ENCODE assay signal across 13 cellular contexts in the genomic region with DNA sequence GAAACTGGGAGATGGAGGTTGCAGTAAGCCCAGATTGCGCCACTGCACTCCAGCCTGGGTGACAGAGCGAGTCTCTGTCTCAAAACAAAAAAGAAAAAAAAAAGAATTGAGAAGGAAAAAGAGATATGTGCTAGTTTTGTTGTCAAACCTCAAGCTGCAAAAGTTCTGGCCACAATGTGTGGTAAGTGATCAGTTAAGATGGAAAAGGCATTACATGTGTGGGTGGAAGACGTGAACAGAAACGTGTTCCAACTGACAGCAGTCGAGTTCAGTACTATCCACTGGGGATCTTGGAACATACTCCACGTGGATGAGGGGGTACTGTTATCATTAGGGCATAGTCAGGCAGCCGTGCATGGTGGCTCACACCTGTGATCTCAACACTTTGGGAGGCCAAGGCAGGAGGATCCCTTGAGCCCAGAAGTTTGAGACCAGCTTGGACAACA. TPM values are rescaled to one million over a fixed set of nuclear protein-coding genes. Genes with fewer than 3 reads are reported as not detected.
DNase-seq lines count a peak whose midpoint lies in the region; ATAC-seq and TF ChIP-seq lines count a peak whose summit lies in the region.
"Had no signal": no experiment of that assay in that cellular context is flagged by ENCODE, and none has a peak within 500 bp of the region (broad histone marks: within the 10 kb centered on the region; RNA-seq: fewer than 3 reads in every experiment).

No MANE protein-coding gene starts in this region.

- peak overlapping the region; percentile 99 for H3K27ac Mint-ChIP-seq in activated naive CD8-positive, alpha-beta T cell treated with anti-CD3 and anti-CD28 coated beads for 36 hours

- no peaks in the 10 kb centered on the region for H3K27me3 ChIP-seq in right cardiac atrium (ENCODE audit: control insufficient read depth, insufficient read depth)

- H3K27me3 Mint-ChIP-seq in activated naive CD8-positive, alpha-beta T cell treated with anti-CD3 and anti-CD28 coated beads for 36 hours: no peaks in the 10 kb centered on the region

- intact Hi-C loops in right cardiac atrium (cut with DNase I): no loop called here

- H3K36me3 Mint-ChIP-seq in activated naive CD8-positive, alpha-beta T cell treated with anti-CD3 and anti-CD28 coated beads for 36 hours: peaks cover 70% of the 10 kb centered on the region

- peaks cover 23% of the 10 kb centered on the region for H3K9me3 Mint-ChIP-seq in activated naive CD8-positive, alpha-beta T cell treated with anti-CD3 and anti-CD28 coated beads for 36 hours

- WGBS in right cardiac atrium: 81% methylated on average over 7 of the region's 7 CpGs

- TF ChIP-seq CTCF in RWPE1 (conservative IDR thresholded peaks at IDR 0.05; ENCODE audit: low read depth): no peak

- ATAC-seq in GM21529 (IDR thresholded peaks at IDR 0.05; ENCODE audit: unreplicated experiment) (no peak), right cardiac atrium (no peak), GM21367 (IDR thresholded peaks at IDR 0.05; ENCODE audit: unreplicated experiment) (no peak)

- H3K27ac ChIP-seq in RWPE1 (peak overlapping the region; percentile 64), right cardiac atrium (ENCODE audit: low read length) (no peak overlapping the region)

- no peak overlapping the region for H3K4me3 ChIP-seq in right cardiac atrium (ENCODE audit: low read length)

- H3K4me1 Mint-ChIP-seq in activated naive CD8-positive, alpha-beta T cell treated with anti-CD3 and anti-CD28 coated beads for 36 hours: peaks cover 85% of the 10 kb centered on the region

- POLR2A ChIA-PET in RWPE1 (lab: Yijun Ruan, JAX; ENCODE audit: low non-redundant PET): no interaction called here

- CTCF ChIA-PET in RWPE1 (lab: Yijun Ruan, JAX): no interaction called here

- H3K9me3 ChIP-seq in right cardiac atrium (ENCODE audit: control insufficient read depth, low read length): no peaks in the 10 kb centered on the region

- peaks cover 4% of the 10 kb centered on the region for H3K4me1 ChIP-seq in right cardiac atrium (ENCODE audit: control insufficient read depth, insufficient read depth, low read length)

- H3K4me3 Mint-ChIP-seq in activated naive CD8-positive, alpha-beta T cell treated with anti-CD3 and anti-CD28 coated beads for 36 hours: peak overlapping the region; percentile 82

- DNase-seq in activated CD8-positive, alpha-beta memory T cell treated with anti-CD3 and anti-CD28 coated beads for 24 hours: peak; percentile 72
- no peak for DNase-seq in activated CD8-positive, alpha-beta memory T cell treated with anti-CD3 and anti-CD28 coated beads, Interleukin-2, amount 50 U/mL, for 4 hours
- DNase-seq in RWPE1 (ENCODE audit: low spot score) (no peak), right cardiac atrium (no peak)
- peak; percentile 47 for DNase-seq in activated naive CD8-positive, alpha-beta T cell treated with anti-CD3 and anti-CD28 coated beads for 36 hours
- DNase-seq in stimulated activated CD8-positive, alpha-beta memory T cell treated with anti-CD3 and anti-CD28 coated beads, Interleukin-4, amount 100 ng/mL, for 48 hours: peak; percentile 51
- DNase-seq: foreskin fibroblast, mesendoderm, NCI-H1092 treated with DMSO at 0.1 percent for 48 hours, occipital lobe, trophoblast cell had no signal

RNA-seq across cellular contexts. Expression of a gene that starts 17.3 kb away (rescaled TPM):
- 10 to 100 TPM; 14.0 to 14.4 TPM for total RNA-seq in activated naive CD8-positive, alpha-beta T cell treated with anti-CD3 and anti-CD28 coated beads for 36 hours
- 1 to 10 TPM in 1 of 4 donors, under 1 TPM in 3; 0.63 to 1.0 (median 0.80) TPM for total RNA-seq in right cardiac atrium
- polyA plus RNA-seq in right cardiac atrium: 0.25 TPM

Comparison
In these comparisons a context has a peak if more than half of its experiments do, and no peak if none do; other contexts are left out.
1. DNase-seq: peak in activated CD8-positive, alpha-beta memory T cell treated with anti-CD3 and anti-CD28 coated beads for 24 hours (single experiment), activated naive CD8-positive, alpha-beta T cell treated with anti-CD3 and anti-CD28 coated beads for 36 hours (single experiment) and stimulated activated CD8-positive, alpha-beta memory T cell treated with anti-CD3 and anti-CD28 coated beads, Interleukin-4, amount 100 ng/mL, for 48 hours (single experiment); none in activated CD8-positive, alpha-beta memory T cell treated with anti-CD3 and anti-CD28 coated beads, Interleukin-2, amount 50 U/mL, for 4 hours (single experiment), RWPE1 (single experiment) and right cardiac atrium (0 of 3).
2. RNA of a gene that starts 17.3 kb away (total RNA-seq): 14.0 to 14.4 TPM in activated naive CD8-positive, alpha-beta T cell treated with anti-CD3 and anti-CD28 coated beads for 36 hours; 0.63 to 1.0 TPM in right cardiac atrium; every median in the first group is over 4 times any median in the second.